Comparison of ENCODE assay signal across 11 cellular contexts in genomic region chr4:131974730-131975129, GRCh38.
DNase-seq lines count a peak whose midpoint lies in the region; ATAC-seq and TF ChIP-seq lines count a peak whose summit lies in the region.
"Had no signal": no experiment of that assay in that cellular context is flagged by ENCODE, and none has a peak within 500 bp of the region (broad histone marks: within the 10 kb centered on the region; RNA-seq: fewer than 3 reads in every experiment).

No MANE protein-coding gene starts in this region.

- H3K18ac ChIP-seq in mesendoderm (ENCODE audit: low read length) = no peak overlapping the region

- intact Hi-C loops in naive thymus-derived CD4-positive, alpha-beta T cell (cut with micrococcal nuclease) = no loop called here

- TF ChIP-seq CTCF in GM10248 (IDR thresholded peaks at IDR 0.05; ENCODE audit: control extremely low read depth, extremely low read depth, low read depth, missing control alignments) (no peak), astrocyte of the cerebellum (IDR thresholded peaks at IDR 0.05; ENCODE audit: low read depth, low read length, missing control alignments) (no peak)

- no peaks in the 10 kb centered on the region for H3K79me2 ChIP-seq in mesendoderm (ENCODE audit: control insufficient read depth, insufficient read depth, low read length)

- no peak overlapping the region for H3K4ac ChIP-seq in mesendoderm (ENCODE audit: low read depth, low read length)

- H3K56ac ChIP-seq in mesendoderm (ENCODE audit: low read length) = no peak overlapping the region

- H3K27ac ChIP-seq in naive thymus-derived CD4-positive, alpha-beta T cell (ENCODE audit: low read depth, low read length) = no peak overlapping the region
- no peak overlapping the region for H3K27ac ChIP-seq in mesendoderm (ENCODE audit: low read depth, low read length)

- peaks cover 0 to 22% (median 16%) of the 10 kb centered on the region in 11 donors for H3K9me3 Mint-ChIP-seq in naive thymus-derived CD4-positive, alpha-beta T cell

- H3K36me3 Mint-ChIP-seq in naive thymus-derived CD4-positive, alpha-beta T cell = peaks cover 0 to 2% (median 0%) of the 10 kb centered on the region in 5 donors

- no peak overlapping the region for H2BK5ac ChIP-seq in mesendoderm (ENCODE audit: low read length)

- peak overlapping the region in 9 of 10 donors; percentile 29 to 92 (median 70) for H3K4me3 Mint-ChIP-seq in naive thymus-derived CD4-positive, alpha-beta T cell
- H3K4me3 Mint-ChIP-seq: endodermal cell had no signal

- H3K79me1 ChIP-seq in mesendoderm (ENCODE audit: low read length) = no peaks in the 10 kb centered on the region

- peak overlapping the region in 1 of 9 donors; percentile 60 for H3K27ac Mint-ChIP-seq in naive thymus-derived CD4-positive, alpha-beta T cell
- H3K27ac Mint-ChIP-seq: endodermal cell had no signal

- H3K9me3 ChIP-seq in naive thymus-derived CD4-positive, alpha-beta T cell (ENCODE audit: control insufficient read depth in 2 of 3, low read length in 3 of 3) = peaks cover 0 to 10% (median 0%) of the 10 kb centered on the region in 3 experiments

- no peak overlapping the region for H2BK15ac ChIP-seq in mesendoderm (replicated peaks; ENCODE audit: low read depth)

- CTCF ChIA-PET in GM10248 (lab: Yijun Ruan, JAX) = no interaction called here
- CTCF ChIA-PET in naive thymus-derived CD4-positive, alpha-beta T cell (lab: Charles Lee) = no interaction called here

- H2BK120ac ChIP-seq in mesendoderm (ENCODE audit: low read depth, low read length) = no peak overlapping the region

- H3K4me3 ChIP-seq in astrocyte of the cerebellum (ENCODE audit: low read depth, low read length) = peak overlapping the region; percentile 32
- no peak overlapping the region for H3K4me3 ChIP-seq in naive thymus-derived CD4-positive, alpha-beta T cell (ENCODE audit: low read length)
- no peak overlapping the region for H3K4me3 ChIP-seq in mesendoderm (ENCODE audit: low read length)
- H3K4me3 ChIP-seq: smooth muscle cell had no signal

- POLR2A ChIA-PET in GM10248 (lab: Yijun Ruan, JAX) = no interaction called here
- POLR2A ChIA-PET in naive thymus-derived CD4-positive, alpha-beta T cell (lab: Charles Lee) = no interaction called here

- no peak overlapping the region for H2AK5ac ChIP-seq in mesendoderm (ENCODE audit: low read length)

- H3K36me3 ChIP-seq in naive thymus-derived CD4-positive, alpha-beta T cell (ENCODE audit: control insufficient read depth in 2 of 3, insufficient read depth in 3 of 3, low read length in 3 of 3) = no peaks in the 10 kb centered on the region
- H3K36me3 ChIP-seq in mesendoderm (ENCODE audit: control insufficient read depth, insufficient read depth, low read length) = no peaks in the 10 kb centered on the region

- WGBS in mesendoderm (ENCODE audit: extremely low coverage, insufficient coverage, low lambda C conversion rate) = no CpG with 5 or more reads among the region's 4 CpGs

- no peak overlapping the region for H3K4me2 ChIP-seq in mesendoderm (ENCODE audit: low read length)
- H3K4me2 ChIP-seq: smooth muscle cell had no signal

- no peaks in the 10 kb centered on the region for H3K4me1 ChIP-seq in naive thymus-derived CD4-positive, alpha-beta T cell (ENCODE audit: control insufficient read depth in 2 of 2, insufficient read depth in 2 of 2, low read length in 2 of 2)
- H3K4me1 ChIP-seq in mesendoderm (ENCODE audit: control insufficient read depth, low read depth, low read length) = no peaks in the 10 kb centered on the region

- H4K5ac ChIP-seq in mesendoderm (ENCODE audit: low read length) = no peak overlapping the region

- H3K27me3 ChIP-seq in naive thymus-derived CD4-positive, alpha-beta T cell (ENCODE audit: control insufficient read depth in 2 of 2, insufficient read depth in 2 of 2, low read length in 2 of 2) = no peaks in the 10 kb centered on the region
- H3K27me3 ChIP-seq in mesendoderm (ENCODE audit: insufficient read depth, low read length, poor library complexity) = no peaks in the 10 kb centered on the region

- no peak for ATAC-seq in naive thymus-derived CD4-positive, alpha-beta T cell

- DNase-seq in GM10248 (ENCODE audit: extremely low spot score) (peak; percentile 6), Kasumi-1 (lab: John Stamatoyannopoulos, UW) (peak; percentile 87 to 93), astrocyte of the cerebellum (ENCODE audit: low read depth) (no peak), occipital lobe (lab: John Stamatoyannopoulos, UW) (no peak), NCI-H82 treated with DMSO at 0.1 percent for 48 hours (lab: John Stamatoyannopoulos, UW; ENCODE audit: unreplicated experiment) (no peak), mesendoderm (no peak)
- no peak for DNase-seq in naive thymus-derived CD4-positive, alpha-beta T cell
- DNase-seq in stimulated activated naive CD4-positive, alpha-beta T cell (lab: John Stamatoyannopoulos, UW) = no peak
- DNase-seq: endodermal cell, NCI-H524 treated with DMSO at 0.1 percent for 48 hours had no signal

- peaks cover 0 to 3% (median 0%) of the 10 kb centered on the region in 7 donors for H3K4me1 Mint-ChIP-seq in naive thymus-derived CD4-positive, alpha-beta T cell
- H3K4me1 Mint-ChIP-seq: endodermal cell had no signal

- H3K27me3 Mint-ChIP-seq in naive thymus-derived CD4-positive, alpha-beta T cell = no peaks in the 10 kb centered on the region

- H3K23ac ChIP-seq in mesendoderm (ENCODE audit: low read length) = no peak overlapping the region

- in situ Hi-C loops in astrocyte of the cerebellum (cut with HindIII; ENCODE audit: low sequenced_read_pairs) = no loop called here

- H4K8ac ChIP-seq in mesendoderm (ENCODE audit: low read depth, low read length) = no peak overlapping the region

- H3K9ac ChIP-seq in mesendoderm (ENCODE audit: low read length) = no peak overlapping the region

Comparison
In these comparisons a context has a peak if more than half of its experiments do, and no peak if none do; other contexts are left out.
1. DNase-seq: peak in GM10248 (single experiment) and Kasumi-1 (2 of 2); none in astrocyte of the cerebellum (single experiment), naive thymus-derived CD4-positive, alpha-beta T cell (0 of 9), occipital lobe (single experiment), NCI-H82 treated with DMSO at 0.1 percent for 48 hours (single experiment), stimulated activated naive CD4-positive, alpha-beta T cell (0 of 6) and mesendoderm (single experiment).